18 cellular contexts compared by ENCODE assay signal in the genomic region with DNA sequence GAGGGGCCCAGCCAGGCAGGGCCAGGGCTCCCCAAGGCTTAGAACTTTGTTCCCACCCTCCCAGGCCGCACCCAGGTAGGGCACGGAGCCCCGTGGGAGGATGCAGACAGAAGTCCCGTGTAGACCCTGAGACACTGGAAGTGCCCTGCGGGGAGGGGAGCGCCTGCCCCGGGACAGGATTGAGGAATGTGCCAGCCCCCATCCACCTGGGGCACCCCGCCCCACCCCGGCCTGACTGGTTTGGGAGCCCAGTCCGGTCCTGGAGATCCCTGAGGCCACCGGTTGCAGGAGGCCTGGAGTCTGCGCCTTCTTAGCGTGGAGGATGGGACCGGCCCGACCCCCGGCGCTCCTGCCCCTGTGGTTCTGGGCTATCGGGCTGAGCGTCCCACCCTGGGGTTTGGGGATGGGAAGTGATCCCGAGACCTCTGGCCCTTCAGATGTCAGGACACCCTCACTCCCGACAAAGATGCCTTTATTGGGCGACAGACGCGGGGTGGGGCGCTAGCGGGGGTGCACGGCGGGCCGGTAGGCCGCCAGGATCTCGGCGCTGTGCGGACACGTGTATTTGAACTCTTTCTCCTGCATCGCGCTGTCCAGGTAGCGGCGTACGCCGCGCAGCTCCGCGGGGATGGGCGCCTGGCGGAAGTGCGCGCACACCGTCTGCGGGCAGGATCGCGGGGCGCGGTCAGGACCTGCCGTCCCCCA. TPM values are rescaled to one million over a fixed set of nuclear protein-coding genes. Genes with fewer than 3 reads are reported as not detected.
DNase-seq lines count a peak whose midpoint lies in the region; ATAC-seq and TF ChIP-seq lines count a peak whose summit lies in the region.
"Had no signal": no experiment of that assay in that cellular context is flagged by ENCODE, and none has a peak within 500 bp of the region (broad histone marks: within the 10 kb centered on the region; RNA-seq: fewer than 3 reads in every experiment).

No MANE protein-coding gene starts in this region.

- H3K4me1 ChIP-seq in HUES64 (ENCODE audit: insufficient read depth, low read length) (peaks cover 9% of the 10 kb centered on the region), endodermal cell (ENCODE audit: control insufficient read depth, insufficient read depth, low read length) (peaks cover 4% of the 10 kb centered on the region)

- H3K36me3 ChIP-seq in HUES64 (ENCODE audit: insufficient read depth, low read length) (peaks cover 5% of the 10 kb centered on the region; the same call in 1 of the 2 replicates), endodermal cell (ENCODE audit: control insufficient read depth, insufficient read depth, low read length) (peaks cover 9% of the 10 kb centered on the region)
- H3K36me3 ChIP-seq: colonic mucosa, tibial artery had no signal

- no peak for DNase-seq in activated naive CD4-positive, alpha-beta T cell treated with anti-CD3 and anti-CD28 coated beads for 36 hours
- DNase-seq in activated naive CD4-positive, alpha-beta T cell treated with anti-CD3 and anti-CD28 coated beads, Interleukin-2, amount 50 U/mL, for 16 hours = no peak
- no peak for DNase-seq in endodermal cell
- DNase-seq in germinal center (ENCODE audit: low spot score) = no peak
- DNase-seq: amniotic stem cell, colonic mucosa, left lung, NCI-H187 treated with DMSO at 0.1 percent for 48 hours, NCI-H510A treated with DMSO at 0.1 percent for 48 hours, tibial artery, WERI-Rb-1 had no signal

- intact Hi-C loops in activated naive CD4-positive, alpha-beta T cell treated with anti-CD3 and anti-CD28 coated beads for 36 hours (cut with micrococcal nuclease) = loop anchor here (5.0 kb wide), 1 partner anchor 92 kb away; no protein-coding TSS in a partner anchor

- 0 out of 2 replicates have a peak, but pooled peaks cover 6% of the 10 kb centered on the region for H3K9me3 ChIP-seq in HUES64 (ENCODE audit: insufficient read depth, low read depth, low read length)
- H3K9me3 ChIP-seq in endodermal cell (ENCODE audit: control insufficient read depth, low read length) = peaks cover 14% of the 10 kb centered on the region
- H3K9me3 ChIP-seq: colonic mucosa, esophagus muscularis mucosa, tibial artery had no signal

- no peak overlapping the region for H3K9ac ChIP-seq in HUES64 (ENCODE audit: low read depth, low read length)
- H3K9ac ChIP-seq in endodermal cell (ENCODE audit: extremely low read depth, low read length, poor library complexity, severe bottlenecking) = no peak overlapping the region

- H3K27ac ChIP-seq in HUES64 (ENCODE audit: low read depth, low read length) (no peak overlapping the region), endodermal cell (ENCODE audit: low read depth, low read length) (no peak overlapping the region), skin epidermis (peak overlapping the region in 9 of 21 experiments; percentile 9 to 87 (median 60))
- H3K27ac ChIP-seq: colonic mucosa, esophagus muscularis mucosa, left lung, SK-N-MC, tibial artery, WERI-Rb-1 had no signal

- peaks cover 21% of the 10 kb centered on the region for H3K4me1 Mint-ChIP-seq in activated naive CD4-positive, alpha-beta T cell treated with anti-CD3 and anti-CD28 coated beads for 36 hours (ENCODE audit: low read depth)
- peaks cover 6% of the 10 kb centered on the region for H3K4me1 Mint-ChIP-seq in endodermal cell

- no peaks in the 10 kb centered on the region for H3K9me3 Mint-ChIP-seq in activated naive CD4-positive, alpha-beta T cell treated with anti-CD3 and anti-CD28 coated beads for 36 hours
- H3K9me3 Mint-ChIP-seq in endodermal cell = peaks cover 17% of the 10 kb centered on the region

- 95% methylated on average over 54 of the region's 54 CpGs for WGBS in HUES64
- WGBS in endodermal cell (ENCODE audit: insufficient coverage in 1 of 2, insufficient read length in 1 of 2), 2 experiments = 84 to 91% methylated on average over 45 to 54 of the region's 54 CpGs

- H3K27me3 Mint-ChIP-seq in activated naive CD4-positive, alpha-beta T cell treated with anti-CD3 and anti-CD28 coated beads for 36 hours (ENCODE audit: low read depth) = peaks cover 13% of the 10 kb centered on the region
- H3K27me3 Mint-ChIP-seq in endodermal cell (ENCODE audit: insufficient read depth) = peaks cover 8% of the 10 kb centered on the region

- ATAC-seq in GM21367 (IDR thresholded peaks at IDR 0.05; ENCODE audit: unreplicated experiment) (no peak), GM18868 (IDR thresholded peaks at IDR 0.05; ENCODE audit: unreplicated experiment) (no peak)
- ATAC-seq: left lung had no signal

- TF ChIP-seq CTCF in endodermal cell (conservative IDR thresholded peaks at IDR 0.05) = no peak

- CTCF ChIA-PET in activated naive CD4-positive, alpha-beta T cell treated with anti-CD3 and anti-CD28 coated beads for 36 hours (lab: Charles Lee) = interaction anchor here (0.7 to 2.8 kb wide), 3 partner anchors 35 to 52 kb away, joined by 3 to 13 read pairs (median 3); a partner anchor contains a TSS

- peak overlapping the region; percentile 83 for H3K4me3 Mint-ChIP-seq in activated naive CD4-positive, alpha-beta T cell treated with anti-CD3 and anti-CD28 coated beads for 36 hours
- peak overlapping the region; percentile 73 for H3K4me3 Mint-ChIP-seq in endodermal cell

- H3K36me3 Mint-ChIP-seq in activated naive CD4-positive, alpha-beta T cell treated with anti-CD3 and anti-CD28 coated beads for 36 hours (ENCODE audit: low read depth) = peaks cover 9% of the 10 kb centered on the region
- H3K36me3 Mint-ChIP-seq in endodermal cell (ENCODE audit: low read depth) = peaks cover 4% of the 10 kb centered on the region

- H3K4me3 ChIP-seq in HUES64 (ENCODE audit: low read length) (0 out of 2 replicates have a peak overlapping the region, but pooled peaks have one; percentile 23), endodermal cell (ENCODE audit: low read length) (no peak overlapping the region), skin epidermis (peak overlapping the region in 5 of 7 experiments; percentile 4 to 52 (median 23))
- H3K4me3 ChIP-seq: colonic mucosa, SK-N-MC had no signal

- H3K27ac Mint-ChIP-seq in activated naive CD4-positive, alpha-beta T cell treated with anti-CD3 and anti-CD28 coated beads for 36 hours = no peak overlapping the region
- no peak overlapping the region for H3K27ac Mint-ChIP-seq in endodermal cell

- H3K27me3 ChIP-seq in HUES64 (ENCODE audit: insufficient read depth, low read length) (peaks cover 11% of the 10 kb centered on the region; the same call in 1 of the 2 replicates), endodermal cell (ENCODE audit: control insufficient read depth, insufficient read depth, low read length, poor library complexity, severe bottlenecking) (no peaks in the 10 kb centered on the region)
- H3K27me3 ChIP-seq: colonic mucosa had no signal

RNA-seq across cellular contexts. Expression of a gene that starts 2.0 kb away (rescaled TPM):
- total RNA-seq in activated naive CD4-positive, alpha-beta T cell treated with anti-CD3 and anti-CD28 coated beads for 36 hours = not detected
- polyA plus RNA-seq in HUES64 (2013, experiment 1 of 2) = not detected
- not detected for polyA plus RNA-seq in HUES64 (2013, experiment 2 of 2)
- under 1 TPM in 1 of 2 donors, not detected in 1; 0.46 TPM for total RNA-seq in endodermal cell
- not detected for polyA plus RNA-seq in endodermal cell (2013, experiment 1 of 2)
- polyA plus RNA-seq in endodermal cell (2013, experiment 2 of 2) = not detected

RNA-seq across cellular contexts. Expression of a gene that starts 2.1 kb away (rescaled TPM):
- 10 to 100 TPM; 75.9 to 76.8 TPM for total RNA-seq in activated naive CD4-positive, alpha-beta T cell treated with anti-CD3 and anti-CD28 coated beads for 36 hours
- polyA plus RNA-seq in HUES64 (2013, experiment 1 of 2) = 37.6 TPM
- polyA plus RNA-seq in HUES64 (2013, experiment 2 of 2) = 35.4 TPM
- 10 to 100 TPM; 58.3 to 66.7 TPM for total RNA-seq in endodermal cell
- 51.2 TPM for polyA plus RNA-seq in endodermal cell (2013, experiment 1 of 2)
- polyA plus RNA-seq in endodermal cell (2013, experiment 2 of 2) = 46.2 TPM

RNA-seq across cellular contexts. Expression of a gene that starts 11.5 kb away (rescaled TPM):
- total RNA-seq in activated naive CD4-positive, alpha-beta T cell treated with anti-CD3 and anti-CD28 coated beads for 36 hours = not detected
- polyA plus RNA-seq in HUES64 (2013, experiment 1 of 2) = not detected
- polyA plus RNA-seq in HUES64 (2013, experiment 2 of 2) = 0.19 TPM
- 1 to 10 TPM; 1.4 to 2.2 TPM for total RNA-seq in endodermal cell
- 0.39 TPM for polyA plus RNA-seq in endodermal cell (2013, experiment 1 of 2)
- 0.29 TPM for polyA plus RNA-seq in endodermal cell (2013, experiment 2 of 2)
- total RNA-seq: colonic mucosa, pulmonary artery endothelial cell had no signal

RNA-seq across cellular contexts. Expression of a gene that starts 17.0 kb away (rescaled TPM):
- not detected for total RNA-seq in activated naive CD4-positive, alpha-beta T cell treated with anti-CD3 and anti-CD28 coated beads for 36 hours
- 0.60 TPM for polyA plus RNA-seq in HUES64 (2013, experiment 1 of 2)
- polyA plus RNA-seq in HUES64 (2013, experiment 2 of 2) = 0.82 TPM
- 10 to 100 TPM; 13.8 to 22.1 TPM for total RNA-seq in endodermal cell
- 2.4 TPM for polyA plus RNA-seq in endodermal cell (2013, experiment 1 of 2)
- 2.3 TPM for polyA plus RNA-seq in endodermal cell (2013, experiment 2 of 2)
- total RNA-seq: pulmonary artery endothelial cell had no signal

RNA-seq across cellular contexts. Expression of a gene that starts 33.7 kb away (rescaled TPM):
- total RNA-seq in activated naive CD4-positive, alpha-beta T cell treated with anti-CD3 and anti-CD28 coated beads for 36 hours = 1 to 10 TPM; 4.1 to 4.7 TPM
- 5.8 TPM for polyA plus RNA-seq in HUES64 (2013, experiment 1 of 2)
- 9.6 TPM for polyA plus RNA-seq in HUES64 (2013, experiment 2 of 2)
- 10 to 100 TPM; 21.5 to 30.0 TPM for total RNA-seq in endodermal cell
- polyA plus RNA-seq in endodermal cell (2013, experiment 1 of 2) = 34.8 TPM
- polyA plus RNA-seq in endodermal cell (2013, experiment 2 of 2) = 30.9 TPM
